Comparison of ENCODE assay signal across 1 cellular context in genomic region chr20:5950271-5951031, GRCh38.
TF ChIP-seq lines count a peak whose summit lies in the region.

MCM8 (plus strand) TSS chr20:5950652; CDS start chr20:5952016, 1,364 bp downstream.
A gene with protein sequence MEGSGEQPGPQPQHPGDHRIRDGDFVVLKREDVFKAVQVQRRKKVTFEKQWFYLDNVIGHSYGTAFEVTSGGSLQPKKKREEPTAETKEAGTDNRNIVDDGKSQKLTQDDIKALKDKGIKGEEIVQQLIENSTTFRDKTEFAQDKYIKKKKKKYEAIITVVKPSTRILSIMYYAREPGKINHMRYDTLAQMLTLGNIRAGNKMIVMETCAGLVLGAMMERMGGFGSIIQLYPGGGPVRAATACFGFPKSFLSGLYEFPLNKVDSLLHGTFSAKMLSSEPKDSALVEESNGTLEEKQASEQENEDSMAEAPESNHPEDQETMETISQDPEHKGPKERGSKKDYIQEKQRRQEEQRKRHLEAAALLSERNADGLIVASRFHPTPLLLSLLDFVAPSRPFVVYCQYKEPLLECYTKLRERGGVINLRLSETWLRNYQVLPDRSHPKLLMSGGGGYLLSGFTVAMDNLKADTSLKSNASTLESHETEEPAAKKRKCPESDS (minus strand): TSS chr20:5950533. CDS start chr20:5950405, 128 bp downstream.

TF ChIP-seq in GM12878, 131 proteins besides CTCF, POLR2A, EP300 and RAD21 (continued from another document and continues in another):
- TF ChIP-seq, protein P1, sequence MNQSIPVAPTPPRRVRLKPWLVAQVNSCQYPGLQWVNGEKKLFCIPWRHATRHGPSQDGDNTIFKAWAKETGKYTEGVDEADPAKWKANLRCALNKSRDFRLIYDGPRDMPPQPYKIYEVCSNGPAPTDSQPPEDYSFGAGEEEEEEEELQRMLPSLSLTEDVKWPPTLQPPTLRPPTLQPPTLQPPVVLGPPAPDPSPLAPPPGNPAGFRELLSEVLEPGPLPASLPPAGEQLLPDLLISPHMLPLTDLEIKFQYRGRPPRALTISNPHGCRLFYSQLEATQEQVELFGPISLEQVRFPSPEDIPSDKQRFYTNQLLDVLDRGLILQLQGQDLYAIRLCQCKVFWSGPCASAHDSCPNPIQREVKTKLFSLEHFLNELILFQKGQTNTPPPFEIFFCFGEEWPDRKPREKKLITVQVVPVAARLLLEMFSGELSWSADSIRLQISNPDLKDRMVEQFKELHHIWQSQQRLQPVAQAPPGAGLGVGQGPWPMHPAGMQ (IDR thresholded peaks at IDR 0.05; ENCODE audit: borderline replicate concordance) = no peak
- no peak for TF ChIP-seq HDAC6 (IDR thresholded peaks at IDR 0.05; ENCODE audit: unreplicated experiment)
- no peak for TF ChIP-seq SREBF1 (IDR thresholded peaks at IDR 0.05; ENCODE audit: low read length)
- 0 out of 2 replicates have a peak, but pooled peaks have one; percentile 57 for TF ChIP-seq PML (IDR thresholded peaks at IDR 0.05; ENCODE audit: low read length)
- TF ChIP-seq IRF4 (IDR thresholded peaks at IDR 0.05; ENCODE audit: low read depth, low read length) = no peak
- TF ChIP-seq LARP7 (IDR thresholded peaks at IDR 0.05) = peak; percentile 54; the same call in 1 of the 2 replicates
- 0 out of 2 replicates have a peak, but pooled peaks have one; percentile 31 for TF ChIP-seq YY1 (IDR thresholded peaks at IDR 0.05; ENCODE audit: low read depth, low read length)
- TF ChIP-seq SMARCA5 (IDR thresholded peaks at IDR 0.05) = no peak; the same call in 1 of the 2 replicates
- peak; percentile 88 for TF ChIP-seq POLR2AphosphoS5 (IDR thresholded peaks at IDR 0.05; ENCODE audit: low read length)
- peak; percentile 78 for TF ChIP-seq HDGF (IDR thresholded peaks at IDR 0.05)
- TF ChIP-seq CBX5 (IDR thresholded peaks at IDR 0.05; ENCODE audit: low read depth) = 0 out of 2 replicates have a peak, but pooled peaks have one; percentile 36
- peak; percentile 97 for TF ChIP-seq SIN3A (IDR thresholded peaks at IDR 0.05; ENCODE audit: low read depth, low read length)
- peak; percentile 78 for TF ChIP-seq MYC (IDR thresholded peaks at IDR 0.05; ENCODE audit: insufficient read depth, insufficient read length, insufficient replicate concordance, low read length, severe bottlenecking)
- TF ChIP-seq CREM (IDR thresholded peaks at IDR 0.05; ENCODE audit: low read depth) = peak; percentile 59; the same call in 1 of the 2 replicates
- no peak; the same call in 1 of the 2 replicates for TF ChIP-seq MYB (IDR thresholded peaks at IDR 0.05; ENCODE audit: borderline replicate concordance, low read depth, low read length)
- TF ChIP-seq, protein P2, sequence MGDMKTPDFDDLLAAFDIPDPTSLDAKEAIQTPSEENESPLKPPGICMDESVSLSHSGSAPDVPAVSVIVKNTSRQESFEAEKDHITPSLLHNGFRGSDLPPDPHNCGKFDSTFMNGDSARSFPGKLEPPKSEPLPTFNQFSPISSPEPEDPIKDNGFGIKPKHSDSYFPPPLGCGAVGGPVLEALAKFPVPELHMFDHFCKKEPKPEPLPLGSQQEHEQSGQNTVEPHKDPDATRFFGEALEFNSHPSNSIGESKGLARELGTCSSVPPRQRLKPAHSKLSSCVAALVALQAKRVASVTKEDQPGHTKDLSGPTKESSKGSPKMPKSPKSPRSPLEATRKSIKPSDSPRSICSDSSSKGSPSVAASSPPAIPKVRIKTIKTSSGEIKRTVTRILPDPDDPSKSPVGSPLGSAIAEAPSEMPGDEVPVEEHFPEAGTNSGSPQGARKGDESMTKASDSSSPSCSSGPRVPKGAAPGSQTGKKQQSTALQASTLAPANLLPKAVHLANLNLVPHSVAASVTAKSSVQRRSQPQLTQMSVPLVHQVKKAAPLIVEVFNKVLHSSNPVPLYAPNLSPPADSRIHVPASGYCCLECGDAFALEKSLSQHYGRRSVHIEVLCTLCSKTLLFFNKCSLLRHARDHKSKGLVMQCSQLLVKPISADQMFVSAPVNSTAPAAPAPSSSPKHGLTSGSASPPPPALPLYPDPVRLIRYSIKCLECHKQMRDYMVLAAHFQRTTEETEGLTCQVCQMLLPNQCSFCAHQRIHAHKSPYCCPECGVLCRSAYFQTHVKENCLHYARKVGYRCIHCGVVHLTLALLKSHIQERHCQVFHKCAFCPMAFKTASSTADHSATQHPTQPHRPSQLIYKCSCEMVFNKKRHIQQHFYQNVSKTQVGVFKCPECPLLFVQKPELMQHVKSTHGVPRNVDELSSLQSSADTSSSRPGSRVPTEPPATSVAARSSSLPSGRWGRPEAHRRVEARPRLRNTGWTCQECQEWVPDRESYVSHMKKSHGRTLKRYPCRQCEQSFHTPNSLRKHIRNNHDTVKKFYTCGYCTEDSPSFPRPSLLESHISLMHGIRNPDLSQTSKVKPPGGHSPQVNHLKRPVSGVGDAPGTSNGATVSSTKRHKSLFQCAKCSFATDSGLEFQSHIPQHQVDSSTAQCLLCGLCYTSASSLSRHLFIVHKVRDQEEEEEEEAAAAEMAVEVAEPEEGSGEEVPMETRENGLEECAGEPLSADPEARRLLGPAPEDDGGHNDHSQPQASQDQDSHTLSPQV (IDR thresholded peaks at IDR 0.05) = no peak
- TF ChIP-seq, protein P3, sequence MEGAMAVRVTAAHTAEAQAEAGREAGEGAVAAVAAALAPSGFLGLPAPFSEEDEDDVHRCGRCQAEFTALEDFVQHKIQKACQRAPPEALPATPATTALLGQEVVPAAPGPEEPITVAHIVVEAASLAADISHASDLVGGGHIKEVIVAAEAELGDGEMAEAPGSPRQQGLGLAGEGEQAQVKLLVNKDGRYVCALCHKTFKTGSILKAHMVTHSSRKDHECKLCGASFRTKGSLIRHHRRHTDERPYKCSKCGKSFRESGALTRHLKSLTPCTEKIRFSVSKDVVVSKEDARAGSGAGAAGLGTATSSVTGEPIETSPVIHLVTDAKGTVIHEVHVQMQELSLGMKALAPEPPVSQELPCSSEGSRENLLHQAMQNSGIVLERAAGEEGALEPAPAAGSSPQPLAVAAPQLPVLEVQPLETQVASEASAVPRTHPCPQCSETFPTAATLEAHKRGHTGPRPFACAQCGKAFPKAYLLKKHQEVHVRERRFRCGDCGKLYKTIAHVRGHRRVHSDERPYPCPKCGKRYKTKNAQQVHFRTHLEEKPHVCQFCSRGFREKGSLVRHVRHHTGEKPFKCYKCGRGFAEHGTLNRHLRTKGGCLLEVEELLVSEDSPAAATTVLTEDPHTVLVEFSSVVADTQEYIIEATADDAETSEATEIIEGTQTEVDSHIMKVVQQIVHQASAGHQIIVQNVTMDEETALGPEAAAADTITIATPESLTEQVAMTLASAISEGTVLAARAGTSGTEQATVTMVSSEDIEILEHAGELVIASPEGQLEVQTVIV (IDR thresholded peaks at IDR 0.05; ENCODE audit: borderline replicate concordance, partially characterized antibody) = peak; percentile 92
- peak; percentile 90 for TF ChIP-seq IKZF1 (conservative IDR thresholded peaks at IDR 0.05)
- TF ChIP-seq DPF2 (IDR thresholded peaks at IDR 0.05) = peak; percentile 64
- TF ChIP-seq FOXK2 (IDR thresholded peaks at IDR 0.05) = peak; percentile 57
- TF ChIP-seq USF2 (IDR thresholded peaks at IDR 0.05; ENCODE audit: borderline replicate concordance, low read depth, low read length) = peak; percentile 75
- no peak for TF ChIP-seq TCF7 (IDR thresholded peaks at IDR 0.05; ENCODE audit: borderline replicate concordance)
- TF ChIP-seq TCF3 (IDR thresholded peaks at IDR 0.05; ENCODE audit: borderline replicate concordance, insufficient read depth, low read depth, low read length) = no peak
- no peak for TF ChIP-seq ZNF274 (IDR thresholded peaks at IDR 0.05; ENCODE audit: insufficient read depth, insufficient read length)
- TF ChIP-seq, protein P4, sequence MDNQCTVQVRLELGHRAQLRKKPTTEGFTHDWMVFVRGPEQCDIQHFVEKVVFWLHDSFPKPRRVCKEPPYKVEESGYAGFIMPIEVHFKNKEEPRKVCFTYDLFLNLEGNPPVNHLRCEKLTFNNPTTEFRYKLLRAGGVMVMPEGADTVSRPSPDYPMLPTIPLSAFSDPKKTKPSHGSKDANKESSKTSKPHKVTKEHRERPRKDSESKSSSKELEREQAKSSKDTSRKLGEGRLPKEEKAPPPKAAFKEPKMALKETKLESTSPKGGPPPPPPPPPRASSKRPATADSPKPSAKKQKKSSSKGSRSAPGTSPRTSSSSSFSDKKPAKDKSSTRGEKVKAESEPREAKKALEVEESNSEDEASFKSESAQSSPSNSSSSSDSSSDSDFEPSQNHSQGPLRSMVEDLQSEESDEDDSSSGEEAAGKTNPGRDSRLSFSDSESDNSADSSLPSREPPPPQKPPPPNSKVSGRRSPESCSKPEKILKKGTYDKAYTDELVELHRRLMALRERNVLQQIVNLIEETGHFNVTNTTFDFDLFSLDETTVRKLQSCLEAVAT (IDR thresholded peaks at IDR 0.05) = 0 out of 2 replicates have a peak, but pooled peaks have one; percentile 35
- no peak for TF ChIP-seq RBBP5 (conservative IDR thresholded peaks at IDR 0.05)
- TF ChIP-seq KDM1A (IDR thresholded peaks at IDR 0.05; ENCODE audit: borderline replicate concordance) = no peak
- TF ChIP-seq CHD2 (IDR thresholded peaks at IDR 0.05; ENCODE audit: borderline replicate concordance, low read depth, low read length) = peak; percentile 81
- no peak for TF ChIP-seq BRCA1 (IDR thresholded peaks at IDR 0.05; ENCODE audit: low read depth, low read length)
- TF ChIP-seq, protein P5, sequence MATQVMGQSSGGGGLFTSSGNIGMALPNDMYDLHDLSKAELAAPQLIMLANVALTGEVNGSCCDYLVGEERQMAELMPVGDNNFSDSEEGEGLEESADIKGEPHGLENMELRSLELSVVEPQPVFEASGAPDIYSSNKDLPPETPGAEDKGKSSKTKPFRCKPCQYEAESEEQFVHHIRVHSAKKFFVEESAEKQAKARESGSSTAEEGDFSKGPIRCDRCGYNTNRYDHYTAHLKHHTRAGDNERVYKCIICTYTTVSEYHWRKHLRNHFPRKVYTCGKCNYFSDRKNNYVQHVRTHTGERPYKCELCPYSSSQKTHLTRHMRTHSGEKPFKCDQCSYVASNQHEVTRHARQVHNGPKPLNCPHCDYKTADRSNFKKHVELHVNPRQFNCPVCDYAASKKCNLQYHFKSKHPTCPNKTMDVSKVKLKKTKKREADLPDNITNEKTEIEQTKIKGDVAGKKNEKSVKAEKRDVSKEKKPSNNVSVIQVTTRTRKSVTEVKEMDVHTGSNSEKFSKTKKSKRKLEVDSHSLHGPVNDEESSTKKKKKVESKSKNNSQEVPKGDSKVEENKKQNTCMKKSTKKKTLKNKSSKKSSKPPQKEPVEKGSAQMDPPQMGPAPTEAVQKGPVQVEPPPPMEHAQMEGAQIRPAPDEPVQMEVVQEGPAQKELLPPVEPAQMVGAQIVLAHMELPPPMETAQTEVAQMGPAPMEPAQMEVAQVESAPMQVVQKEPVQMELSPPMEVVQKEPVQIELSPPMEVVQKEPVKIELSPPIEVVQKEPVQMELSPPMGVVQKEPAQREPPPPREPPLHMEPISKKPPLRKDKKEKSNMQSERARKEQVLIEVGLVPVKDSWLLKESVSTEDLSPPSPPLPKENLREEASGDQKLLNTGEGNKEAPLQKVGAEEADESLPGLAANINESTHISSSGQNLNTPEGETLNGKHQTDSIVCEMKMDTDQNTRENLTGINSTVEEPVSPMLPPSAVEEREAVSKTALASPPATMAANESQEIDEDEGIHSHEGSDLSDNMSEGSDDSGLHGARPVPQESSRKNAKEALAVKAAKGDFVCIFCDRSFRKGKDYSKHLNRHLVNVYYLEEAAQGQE (IDR thresholded peaks at IDR 0.05; ENCODE audit: low read depth, low read length) = no peak; the same call in 1 of the 2 replicates
- no peak for TF ChIP-seq CEBPB (IDR thresholded peaks at IDR 0.05; ENCODE audit: borderline replicate concordance in 1 of 2, low read depth in 2 of 2, low read length in 2 of 2)
- no peak for TF ChIP-seq HDAC2 (IDR thresholded peaks at IDR 0.05)
- TF ChIP-seq, protein P6, sequence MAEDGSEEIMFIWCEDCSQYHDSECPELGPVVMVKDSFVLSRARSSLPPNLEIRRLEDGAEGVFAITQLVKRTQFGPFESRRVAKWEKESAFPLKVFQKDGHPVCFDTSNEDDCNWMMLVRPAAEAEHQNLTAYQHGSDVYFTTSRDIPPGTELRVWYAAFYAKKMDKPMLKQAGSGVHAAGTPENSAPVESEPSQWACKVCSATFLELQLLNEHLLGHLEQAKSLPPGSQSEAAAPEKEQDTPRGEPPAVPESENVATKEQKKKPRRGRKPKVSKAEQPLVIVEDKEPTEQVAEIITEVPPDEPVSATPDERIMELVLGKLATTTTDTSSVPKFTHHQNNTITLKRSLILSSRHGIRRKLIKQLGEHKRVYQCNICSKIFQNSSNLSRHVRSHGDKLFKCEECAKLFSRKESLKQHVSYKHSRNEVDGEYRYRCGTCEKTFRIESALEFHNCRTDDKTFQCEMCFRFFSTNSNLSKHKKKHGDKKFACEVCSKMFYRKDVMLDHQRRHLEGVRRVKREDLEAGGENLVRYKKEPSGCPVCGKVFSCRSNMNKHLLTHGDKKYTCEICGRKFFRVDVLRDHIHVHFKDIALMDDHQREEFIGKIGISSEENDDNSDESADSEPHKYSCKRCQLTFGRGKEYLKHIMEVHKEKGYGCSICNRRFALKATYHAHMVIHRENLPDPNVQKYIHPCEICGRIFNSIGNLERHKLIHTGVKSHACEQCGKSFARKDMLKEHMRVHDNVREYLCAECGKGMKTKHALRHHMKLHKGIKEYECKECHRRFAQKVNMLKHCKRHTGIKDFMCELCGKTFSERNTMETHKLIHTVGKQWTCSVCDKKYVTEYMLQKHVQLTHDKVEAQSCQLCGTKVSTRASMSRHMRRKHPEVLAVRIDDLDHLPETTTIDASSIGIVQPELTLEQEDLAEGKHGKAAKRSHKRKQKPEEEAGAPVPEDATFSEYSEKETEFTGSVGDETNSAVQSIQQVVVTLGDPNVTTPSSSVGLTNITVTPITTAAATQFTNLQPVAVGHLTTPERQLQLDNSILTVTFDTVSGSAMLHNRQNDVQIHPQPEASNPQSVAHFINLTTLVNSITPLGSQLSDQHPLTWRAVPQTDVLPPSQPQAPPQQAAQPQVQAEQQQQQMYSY (CRISPR knock-in tag; IDR thresholded peaks at IDR 0.05) = no peak
